ENCODE assay signal across 13 cellular contexts in genomic region chr20:1820137-1821074, GRCh38.
DNase-seq lines count a peak whose midpoint lies in the region; ATAC-seq and TF ChIP-seq lines count a peak whose summit lies in the region.
"Had no signal": no experiment of that assay in that cellular context is flagged by ENCODE, and none has a peak within 500 bp of the region (broad histone marks: within the 10 kb centered on the region; RNA-seq: fewer than 3 reads in every experiment).

No MANE protein-coding gene starts in this region.

- no peaks in the 10 kb centered on the region for H3K79me1 ChIP-seq in H9 (ENCODE audit: insufficient read depth, low read depth, low read length, poor library complexity, severe bottlenecking)

- no peak overlapping the region for H3K56ac ChIP-seq in H9 (ENCODE audit: insufficient read length, low read depth, low read length)

- no peak overlapping the region for H3K14ac ChIP-seq in H9 (ENCODE audit: insufficient read depth, low read length)

- H3K36me3 Mint-ChIP-seq in H9 (ENCODE audit: insufficient read depth in 1 of 3, low read depth in 3 of 3) (no peaks in the 10 kb centered on the region; a peak in 2 of 7 replicates), Calu3 (ENCODE audit: insufficient read depth, unreplicated experiment) (no peaks in the 10 kb centered on the region)
- H3K36me3 Mint-ChIP-seq: type B pancreatic cell had no signal

- DNase-seq in H9 (no peak), amniotic epithelial cell (ENCODE audit: low read depth) (peak; percentile 81), glomerular visceral epithelial cell (ENCODE audit: extremely low spot score) (peak; percentile 58), sciatic nerve (ENCODE audit: low spot score) (no peak), NCI-H1694 (lab: John Stamatoyannopoulos, UW) (no peak), GM20000 (ENCODE audit: low spot score) (no peak), Calu3 (no peak)
- DNase-seq: activated CD4-positive, alpha-beta T cell treated with anti-CD3 and anti-CD28 coated beads, Interleukin-2, amount 50 U/mL, for 4 hours; amniotic stem cell; naive B cell; NCI-H2029 treated with DMSO at 0.1 percent for 48 hours had no signal

- no peaks in the 10 kb centered on the region for H4K20me1 ChIP-seq in H9 (ENCODE audit: control insufficient read depth, insufficient read depth, insufficient read length)

- H4K8ac ChIP-seq in H9 (replicated peaks; ENCODE audit: insufficient read length, low read depth, low read length), result no peak overlapping the region

- no peak overlapping the region for H2BK15ac ChIP-seq in H9 (ENCODE audit: low read depth, low read length)

- H3K27me3 ChIP-seq in H9 (ENCODE audit: insufficient read depth, low read length), result no peaks in the 10 kb centered on the region; the same call in 1 of the 2 replicates

- no peak overlapping the region for H2AFZ ChIP-seq in H9 (ENCODE audit: low read length)

- H3K27me3 Mint-ChIP-seq in H9 (ENCODE audit: low read depth) (peaks cover 15% of the 10 kb centered on the region), Calu3 (ENCODE audit: unreplicated experiment) (peaks cover 26% of the 10 kb centered on the region)

- H3K79me2 ChIP-seq in H9 (ENCODE audit: insufficient read depth, low read length), result no peaks in the 10 kb centered on the region

- H3K9ac ChIP-seq in H9 (ENCODE audit: extremely low read depth, insufficient read length, low read length), result no peak overlapping the region

- no CpG with 5 or more reads among the region's 8 CpGs for WGBS in H9 (ENCODE audit: extremely low coverage, insufficient read length, low lambda C conversion rate)

- H3K23ac ChIP-seq in H9 (ENCODE audit: insufficient read length, low read depth, low read length), result no peak overlapping the region

- ATAC-seq in sciatic nerve (peak; percentile 36), HG02763 (IDR thresholded peaks at IDR 0.05; ENCODE audit: unreplicated experiment) (no peak)

- peaks cover 0 to 3% of the 10 kb centered on the region in 2 experiments; a peak in 1 of 5 replicates for H3K9me3 Mint-ChIP-seq in H9
- no peaks in the 10 kb centered on the region for H3K9me3 Mint-ChIP-seq in Calu3 (ENCODE audit: low read depth, unreplicated experiment)

- no peak overlapping the region for H3K18ac ChIP-seq in H9 (ENCODE audit: insufficient read length, low read depth, low read length)

- no peak overlapping the region for H2BK120ac ChIP-seq in H9 (ENCODE audit: low read depth, low read length, poor library complexity, severe bottlenecking)

- no peaks in the 10 kb centered on the region for H3K23me2 ChIP-seq in H9 (ENCODE audit: insufficient read length, low read depth, low read length, poor library complexity, severe bottlenecking)

- CTCF ChIA-PET in Calu3 (lab: Charles Lee), result interaction anchor here (0.6 to 1.7 kb wide), 2 partner anchors 18 to 1140 kb away, joined by 3 to 4 read pairs; no protein-coding TSS in a partner anchor

- no peak overlapping the region for H4K5ac ChIP-seq in H9 (ENCODE audit: insufficient read length, low read depth, low read length)

- H4K91ac ChIP-seq in H9 (ENCODE audit: insufficient read length, low read depth, low read length), result no peak overlapping the region

- no peak overlapping the region for H2BK20ac ChIP-seq in H9 (ENCODE audit: low read depth, low read length, poor library complexity, severe bottlenecking)

- H2BK5ac ChIP-seq in H9 (ENCODE audit: insufficient read length, low read length), result no peak overlapping the region

- H3K27ac Mint-ChIP-seq in H9 (peak overlapping the region in 2 of 3 experiments; percentile 58 to 91; a peak in 2 of 7 replicates), Calu3 (ENCODE audit: unreplicated experiment) (no peak overlapping the region)
- H3K27ac Mint-ChIP-seq: type B pancreatic cell had no signal

- H3K4me1 Mint-ChIP-seq in H9, result peaks cover 54 to 64% of the 10 kb centered on the region in 2 experiments
- H3K4me1 Mint-ChIP-seq in Calu3 (ENCODE audit: low read depth, unreplicated experiment), result peaks cover 8% of the 10 kb centered on the region

- TF ChIP-seq CTCF in H9 (conservative IDR thresholded peaks at IDR 0.05) (no peak), GM20000 (IDR thresholded peaks at IDR 0.05; ENCODE audit: extremely low read depth, missing control alignments) (no peak), Calu3 (IDR thresholded peaks at IDR 0.05; ENCODE audit: unreplicated experiment) (no peak)

- H3K9me3 ChIP-seq in H9 (ENCODE audit: control insufficient read depth, low read depth, low read length), result no peaks in the 10 kb centered on the region

- no peak overlapping the region for H2BK12ac ChIP-seq in H9 (ENCODE audit: insufficient read length, low read depth, low read length)

- no peak overlapping the region for H3K27ac ChIP-seq in H9 (ENCODE audit: insufficient read length, low read depth, low read length)

- H2AK5ac ChIP-seq in H9 (ENCODE audit: insufficient read length, low read length), result no peak overlapping the region

- no TSS peak for BruUV-seq in Calu3 (replicated peaks; lab: Mats Ljungman, UMichigan)

- H3K4me1 ChIP-seq in H9 (ENCODE audit: insufficient read depth, low read length), result peaks cover 9% of the 10 kb centered on the region; the same call in 1 of the 2 replicates

- no peak overlapping the region for H3T11ph ChIP-seq in H9 (ENCODE audit: low read length)

- H3K4ac ChIP-seq in H9 (ENCODE audit: low read depth, low read length), result no peak overlapping the region

- no peak overlapping the region for H3K4me3 Mint-ChIP-seq in H9
- H3K4me3 Mint-ChIP-seq in Calu3 (ENCODE audit: low read depth, unreplicated experiment), result no peak overlapping the region
- H3K4me3 Mint-ChIP-seq: type B pancreatic cell had no signal

- H3K4me2 ChIP-seq in H9 (ENCODE audit: insufficient read depth, insufficient read length, low read length), result no peak overlapping the region

- intact Hi-C loops in sciatic nerve (cut with DNase I) (no loop called here), Calu3 (cut with micrococcal nuclease; ENCODE audit: unreplicated experiment) (no loop called here)

Comparison
In these comparisons a context has a peak if more than half of its experiments do, and no peak if none do; other contexts are left out.
1. DNase-seq: peak in amniotic epithelial cell (single experiment) and glomerular visceral epithelial cell (single experiment); none in H9 (single experiment), sciatic nerve (single experiment), NCI-H1694 (single experiment), GM20000 (single experiment) and Calu3 (single experiment).